Comparison of ENCODE assay signal across 1 cellular context in the genomic region with DNA sequence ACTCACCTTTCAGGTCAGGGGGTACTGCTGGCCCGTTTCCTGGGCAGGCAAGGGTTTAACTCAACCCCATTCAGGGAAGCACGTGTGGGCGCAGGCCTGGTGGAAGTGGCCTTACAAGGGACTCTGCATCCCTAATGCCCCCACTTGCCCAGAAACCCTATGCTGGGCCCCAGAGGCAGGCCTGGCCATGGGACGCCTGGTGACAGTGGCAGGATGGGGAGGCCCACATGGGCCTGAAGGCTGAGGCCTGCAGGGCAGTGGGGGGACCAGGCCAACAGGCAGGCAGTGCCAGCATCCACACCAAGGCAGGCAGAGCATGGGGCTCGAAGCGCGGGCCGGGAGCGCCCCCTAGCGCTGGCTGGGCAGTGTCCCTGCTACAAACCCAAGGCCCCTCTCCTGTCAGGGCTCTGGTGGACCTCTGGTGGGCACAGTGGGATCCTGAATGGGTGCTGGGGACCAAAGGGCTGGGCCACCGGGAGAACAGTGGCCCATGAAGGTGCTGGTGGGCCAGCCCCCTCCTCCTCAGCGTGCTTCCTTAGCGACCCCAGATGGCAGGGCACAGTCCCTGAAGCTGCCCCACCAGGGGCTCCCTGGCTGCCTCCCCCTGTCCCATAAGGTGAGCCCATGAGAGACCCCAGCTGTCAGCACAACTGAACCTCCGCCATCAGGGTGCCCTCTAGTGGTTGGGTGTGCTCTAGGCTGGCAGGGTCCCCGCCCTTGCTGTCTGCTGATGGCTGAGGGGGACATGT.
TF ChIP-seq lines count a peak whose summit lies in the region.

No MANE protein-coding gene starts in this region.

TF ChIP-seq in HepG2, 621 proteins besides CTCF, POLR2A, EP300 and RAD21 (continued from another document and continues in another):
- TF ChIP-seq ZNF772 (CRISPR knock-in tag; IDR thresholded peaks at IDR 0.05) (peak; percentile 89; the same call in 1 of the 2 replicates), SRY (CRISPR knock-in tag; IDR thresholded peaks at IDR 0.05) (no peak), SMARCC2 (IDR thresholded peaks at IDR 0.05) (no peak), SNRNP70 (IDR thresholded peaks at IDR 0.05; ENCODE audit: low read depth, low read length) (no peak), ZNF672 (CRISPR knock-in tag; IDR thresholded peaks at IDR 0.05) (no peak), ZNF761 (CRISPR knock-in tag; conservative IDR thresholded peaks at IDR 0.05) (no peak), ZNF549 (CRISPR knock-in tag; IDR thresholded peaks at IDR 0.05) (no peak), PAF1 (CRISPR knock-in tag; IDR thresholded peaks at IDR 0.05) (peak; percentile 86; the same call in 1 of the 2 replicates), ZNF446 (CRISPR knock-in tag; IDR thresholded peaks at IDR 0.05) (no peak), ZNF33A (CRISPR knock-in tag; IDR thresholded peaks at IDR 0.05; ENCODE audit: borderline replicate concordance) (no peak), ETV6 (CRISPR knock-in tag; conservative IDR thresholded peaks at IDR 0.05) (no peak), ZFY (CRISPR knock-in tag; IDR thresholded peaks at IDR 0.05) (peak; percentile 82), ETV5 (CRISPR knock-in tag; IDR thresholded peaks at IDR 0.05; ENCODE audit: borderline replicate concordance) (0 out of 2 replicates have a peak, but pooled peaks have one; percentile 35), PHF8 (CRISPR knock-in tag; IDR thresholded peaks at IDR 0.05) (peak; percentile 56; the same call in 1 of the 2 replicates), ZNF292 (CRISPR knock-in tag; IDR thresholded peaks at IDR 0.05; ENCODE audit: borderline replicate concordance, low read depth) (no peak; the same call in 1 of the 2 replicates), BORCS8-MEF2B (CRISPR knock-in tag; IDR thresholded peaks at IDR 0.05) (peak; percentile 87; the same call in 1 of the 2 replicates), KDM3A (CRISPR knock-in tag; IDR thresholded peaks at IDR 0.05; ENCODE audit: low read depth) (peak; percentile 87; the same call in 1 of the 2 replicates), KDM2A (CRISPR knock-in tag; IDR thresholded peaks at IDR 0.05; ENCODE audit: borderline replicate concordance, low read depth) (peak; percentile 91), FOXA1 (IDR thresholded peaks at IDR 0.05) (no peak), FOXA1 (CRISPR knock-in tag; IDR thresholded peaks at IDR 0.05) (peak; percentile 51), PLRG1 (conservative IDR thresholded peaks at IDR 0.05) (no peak), NFATC3 (CRISPR knock-in tag; IDR thresholded peaks at IDR 0.05) (no peak)
- TF ChIP-seq, protein P1, sequence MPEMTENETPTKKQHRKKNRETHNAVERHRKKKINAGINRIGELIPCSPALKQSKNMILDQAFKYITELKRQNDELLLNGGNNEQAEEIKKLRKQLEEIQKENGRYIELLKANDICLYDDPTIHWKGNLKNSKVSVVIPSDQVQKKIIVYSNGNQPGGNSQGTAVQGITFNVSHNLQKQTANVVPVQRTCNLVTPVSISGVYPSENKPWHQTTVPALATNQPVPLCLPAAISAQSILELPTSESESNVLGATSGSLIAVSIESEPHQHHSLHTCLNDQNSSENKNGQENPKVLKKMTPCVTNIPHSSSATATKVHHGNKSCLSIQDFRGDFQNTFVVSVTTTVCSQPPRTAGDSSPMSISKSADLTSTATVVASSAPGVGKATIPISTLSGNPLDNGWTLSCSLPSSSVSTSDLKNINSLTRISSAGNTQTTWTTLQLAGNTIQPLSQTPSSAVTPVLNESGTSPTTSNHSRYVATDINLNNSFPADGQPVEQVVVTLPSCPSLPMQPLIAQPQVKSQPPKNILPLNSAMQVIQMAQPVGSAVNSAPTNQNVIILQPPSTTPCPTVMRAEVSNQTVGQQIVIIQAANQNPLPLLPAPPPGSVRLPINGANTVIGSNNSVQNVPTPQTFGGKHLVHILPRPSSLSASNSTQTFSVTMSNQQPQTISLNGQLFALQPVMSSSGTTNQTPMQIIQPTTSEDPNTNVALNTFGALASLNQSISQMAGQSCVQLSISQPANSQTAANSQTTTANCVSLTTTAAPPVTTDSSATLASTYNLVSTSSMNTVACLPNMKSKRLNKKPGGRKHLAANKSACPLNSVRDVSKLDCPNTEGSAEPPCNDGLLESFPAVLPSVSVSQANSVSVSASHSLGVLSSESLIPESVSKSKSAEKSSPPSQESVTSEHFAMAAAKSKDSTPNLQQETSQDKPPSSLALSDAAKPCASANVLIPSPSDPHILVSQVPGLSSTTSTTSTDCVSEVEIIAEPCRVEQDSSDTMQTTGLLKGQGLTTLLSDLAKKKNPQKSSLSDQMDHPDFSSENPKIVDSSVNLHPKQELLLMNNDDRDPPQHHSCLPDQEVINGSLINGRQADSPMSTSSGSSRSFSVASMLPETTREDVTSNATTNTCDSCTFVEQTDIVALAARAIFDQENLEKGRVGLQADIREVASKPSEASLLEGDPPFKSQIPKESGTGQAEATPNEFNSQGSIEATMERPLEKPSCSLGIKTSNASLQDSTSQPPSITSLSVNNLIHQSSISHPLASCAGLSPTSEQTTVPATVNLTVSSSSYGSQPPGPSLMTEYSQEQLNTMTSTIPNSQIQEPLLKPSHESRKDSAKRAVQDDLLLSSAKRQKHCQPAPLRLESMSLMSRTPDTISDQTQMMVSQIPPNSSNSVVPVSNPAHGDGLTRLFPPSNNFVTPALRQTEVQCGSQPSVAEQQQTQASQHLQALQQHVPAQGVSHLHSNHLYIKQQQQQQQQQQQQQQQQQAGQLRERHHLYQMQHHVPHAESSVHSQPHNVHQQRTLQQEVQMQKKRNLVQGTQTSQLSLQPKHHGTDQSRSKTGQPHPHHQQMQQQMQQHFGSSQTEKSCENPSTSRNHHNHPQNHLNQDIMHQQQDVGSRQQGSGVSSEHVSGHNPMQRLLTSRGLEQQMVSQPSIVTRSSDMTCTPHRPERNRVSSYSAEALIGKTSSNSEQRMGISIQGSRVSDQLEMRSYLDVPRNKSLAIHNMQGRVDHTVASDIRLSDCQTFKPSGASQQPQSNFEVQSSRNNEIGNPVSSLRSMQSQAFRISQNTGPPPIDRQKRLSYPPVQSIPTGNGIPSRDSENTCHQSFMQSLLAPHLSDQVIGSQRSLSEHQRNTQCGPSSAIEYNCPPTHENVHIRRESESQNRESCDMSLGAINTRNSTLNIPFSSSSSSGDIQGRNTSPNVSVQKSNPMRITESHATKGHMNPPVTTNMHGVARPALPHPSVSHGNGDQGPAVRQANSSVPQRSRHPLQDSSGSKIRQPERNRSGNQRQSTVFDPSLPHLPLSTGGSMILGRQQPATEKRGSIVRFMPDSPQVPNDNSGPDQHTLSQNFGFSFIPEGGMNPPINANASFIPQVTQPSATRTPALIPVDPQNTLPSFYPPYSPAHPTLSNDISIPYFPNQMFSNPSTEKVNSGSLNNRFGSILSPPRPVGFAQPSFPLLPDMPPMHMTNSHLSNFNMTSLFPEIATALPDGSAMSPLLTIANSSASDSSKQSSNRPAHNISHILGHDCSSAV (CRISPR knock-in tag; IDR thresholded peaks at IDR 0.05; ENCODE audit: borderline replicate concordance) = no peak
- TF ChIP-seq, protein P2, sequence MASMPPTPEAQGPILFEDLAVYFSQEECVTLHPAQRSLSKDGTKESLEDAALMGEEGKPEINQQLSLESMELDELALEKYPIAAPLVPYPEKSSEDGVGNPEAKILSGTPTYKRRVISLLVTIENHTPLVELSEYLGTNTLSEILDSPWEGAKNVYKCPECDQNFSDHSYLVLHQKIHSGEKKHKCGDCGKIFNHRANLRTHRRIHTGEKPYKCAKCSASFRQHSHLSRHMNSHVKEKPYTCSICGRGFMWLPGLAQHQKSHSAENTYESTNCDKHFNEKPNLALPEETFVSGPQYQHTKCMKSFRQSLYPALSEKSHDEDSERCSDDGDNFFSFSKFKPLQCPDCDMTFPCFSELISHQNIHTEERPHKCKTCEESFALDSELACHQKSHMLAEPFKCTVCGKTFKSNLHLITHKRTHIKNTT (CRISPR knock-in tag; IDR thresholded peaks at IDR 0.05) = no peak
- TF ChIP-seq, protein P3, sequence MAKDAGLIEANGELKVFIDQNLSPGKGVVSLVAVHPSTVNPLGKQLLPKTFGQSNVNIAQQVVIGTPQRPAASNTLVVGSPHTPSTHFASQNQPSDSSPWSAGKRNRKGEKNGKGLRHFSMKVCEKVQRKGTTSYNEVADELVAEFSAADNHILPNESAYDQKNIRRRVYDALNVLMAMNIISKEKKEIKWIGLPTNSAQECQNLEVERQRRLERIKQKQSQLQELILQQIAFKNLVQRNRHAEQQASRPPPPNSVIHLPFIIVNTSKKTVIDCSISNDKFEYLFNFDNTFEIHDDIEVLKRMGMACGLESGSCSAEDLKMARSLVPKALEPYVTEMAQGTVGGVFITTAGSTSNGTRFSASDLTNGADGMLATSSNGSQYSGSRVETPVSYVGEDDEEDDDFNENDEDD (CRISPR knock-in tag; IDR thresholded peaks at IDR 0.05; ENCODE audit: borderline replicate concordance) = no peak; the same call in 1 of the 2 replicates
- TF ChIP-seq, protein P4, sequence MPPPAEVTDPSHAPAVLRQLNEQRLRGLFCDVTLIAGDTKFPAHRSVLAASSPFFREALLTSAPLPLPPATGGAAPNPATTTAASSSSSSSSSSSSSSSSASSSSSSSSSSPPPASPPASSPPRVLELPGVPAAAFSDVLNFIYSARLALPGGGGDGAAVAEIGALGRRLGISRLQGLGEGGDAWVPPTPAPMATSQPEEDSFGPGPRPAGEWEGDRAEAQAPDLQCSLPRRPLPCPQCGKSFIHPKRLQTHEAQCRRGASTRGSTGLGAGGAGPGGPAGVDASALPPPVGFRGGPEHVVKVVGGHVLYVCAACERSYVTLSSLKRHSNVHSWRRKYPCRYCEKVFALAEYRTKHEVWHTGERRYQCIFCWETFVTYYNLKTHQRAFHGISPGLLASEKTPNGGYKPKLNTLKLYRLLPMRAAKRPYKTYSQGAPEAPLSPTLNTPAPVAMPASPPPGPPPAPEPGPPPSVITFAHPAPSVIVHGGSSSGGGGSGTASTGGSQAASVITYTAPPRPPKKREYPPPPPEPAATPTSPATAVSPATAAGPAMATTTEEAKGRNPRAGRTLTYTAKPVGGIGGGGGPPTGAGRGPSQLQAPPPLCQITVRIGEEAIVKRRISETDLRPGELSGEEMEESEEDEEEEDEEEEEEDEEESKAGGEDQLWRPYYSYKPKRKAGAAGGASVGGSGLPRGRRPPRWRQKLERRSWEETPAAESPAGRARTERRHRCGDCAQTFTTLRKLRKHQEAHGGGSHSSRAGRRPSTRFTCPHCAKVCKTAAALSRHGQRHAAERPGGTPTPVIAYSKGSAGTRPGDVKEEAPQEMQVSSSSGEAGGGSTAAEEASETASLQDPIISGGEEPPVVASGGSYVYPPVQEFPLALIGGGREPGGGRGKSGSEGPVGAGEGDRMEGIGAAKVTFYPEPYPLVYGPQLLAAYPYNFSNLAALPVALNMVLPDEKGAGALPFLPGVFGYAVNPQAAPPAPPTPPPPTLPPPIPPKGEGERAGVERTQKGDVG (CRISPR knock-in tag; IDR thresholded peaks at IDR 0.05; ENCODE audit: borderline replicate concordance) = no peak
- TF ChIP-seq, protein P5, sequence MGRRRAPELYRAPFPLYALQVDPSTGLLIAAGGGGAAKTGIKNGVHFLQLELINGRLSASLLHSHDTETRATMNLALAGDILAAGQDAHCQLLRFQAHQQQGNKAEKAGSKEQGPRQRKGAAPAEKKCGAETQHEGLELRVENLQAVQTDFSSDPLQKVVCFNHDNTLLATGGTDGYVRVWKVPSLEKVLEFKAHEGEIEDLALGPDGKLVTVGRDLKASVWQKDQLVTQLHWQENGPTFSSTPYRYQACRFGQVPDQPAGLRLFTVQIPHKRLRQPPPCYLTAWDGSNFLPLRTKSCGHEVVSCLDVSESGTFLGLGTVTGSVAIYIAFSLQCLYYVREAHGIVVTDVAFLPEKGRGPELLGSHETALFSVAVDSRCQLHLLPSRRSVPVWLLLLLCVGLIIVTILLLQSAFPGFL (CRISPR knock-in tag; IDR thresholded peaks at IDR 0.05) = no peak
- TF ChIP-seq, protein P6, sequence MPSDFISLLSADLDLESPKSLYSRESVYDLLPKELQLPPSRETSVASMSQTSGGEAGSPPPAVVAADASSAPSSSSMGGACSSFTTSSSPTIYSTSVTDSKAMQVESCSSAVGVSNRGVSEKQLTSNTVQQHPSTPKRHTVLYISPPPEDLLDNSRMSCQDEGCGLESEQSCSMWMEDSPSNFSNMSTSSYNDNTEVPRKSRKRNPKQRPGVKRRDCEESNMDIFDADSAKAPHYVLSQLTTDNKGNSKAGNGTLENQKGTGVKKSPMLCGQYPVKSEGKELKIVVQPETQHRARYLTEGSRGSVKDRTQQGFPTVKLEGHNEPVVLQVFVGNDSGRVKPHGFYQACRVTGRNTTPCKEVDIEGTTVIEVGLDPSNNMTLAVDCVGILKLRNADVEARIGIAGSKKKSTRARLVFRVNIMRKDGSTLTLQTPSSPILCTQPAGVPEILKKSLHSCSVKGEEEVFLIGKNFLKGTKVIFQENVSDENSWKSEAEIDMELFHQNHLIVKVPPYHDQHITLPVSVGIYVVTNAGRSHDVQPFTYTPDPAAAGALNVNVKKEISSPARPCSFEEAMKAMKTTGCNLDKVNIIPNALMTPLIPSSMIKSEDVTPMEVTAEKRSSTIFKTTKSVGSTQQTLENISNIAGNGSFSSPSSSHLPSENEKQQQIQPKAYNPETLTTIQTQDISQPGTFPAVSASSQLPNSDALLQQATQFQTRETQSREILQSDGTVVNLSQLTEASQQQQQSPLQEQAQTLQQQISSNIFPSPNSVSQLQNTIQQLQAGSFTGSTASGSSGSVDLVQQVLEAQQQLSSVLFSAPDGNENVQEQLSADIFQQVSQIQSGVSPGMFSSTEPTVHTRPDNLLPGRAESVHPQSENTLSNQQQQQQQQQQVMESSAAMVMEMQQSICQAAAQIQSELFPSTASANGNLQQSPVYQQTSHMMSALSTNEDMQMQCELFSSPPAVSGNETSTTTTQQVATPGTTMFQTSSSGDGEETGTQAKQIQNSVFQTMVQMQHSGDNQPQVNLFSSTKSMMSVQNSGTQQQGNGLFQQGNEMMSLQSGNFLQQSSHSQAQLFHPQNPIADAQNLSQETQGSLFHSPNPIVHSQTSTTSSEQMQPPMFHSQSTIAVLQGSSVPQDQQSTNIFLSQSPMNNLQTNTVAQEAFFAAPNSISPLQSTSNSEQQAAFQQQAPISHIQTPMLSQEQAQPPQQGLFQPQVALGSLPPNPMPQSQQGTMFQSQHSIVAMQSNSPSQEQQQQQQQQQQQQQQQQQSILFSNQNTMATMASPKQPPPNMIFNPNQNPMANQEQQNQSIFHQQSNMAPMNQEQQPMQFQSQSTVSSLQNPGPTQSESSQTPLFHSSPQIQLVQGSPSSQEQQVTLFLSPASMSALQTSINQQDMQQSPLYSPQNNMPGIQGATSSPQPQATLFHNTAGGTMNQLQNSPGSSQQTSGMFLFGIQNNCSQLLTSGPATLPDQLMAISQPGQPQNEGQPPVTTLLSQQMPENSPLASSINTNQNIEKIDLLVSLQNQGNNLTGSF (CRISPR knock-in tag; IDR thresholded peaks at IDR 0.05) = no peak
- TF ChIP-seq, protein P7, sequence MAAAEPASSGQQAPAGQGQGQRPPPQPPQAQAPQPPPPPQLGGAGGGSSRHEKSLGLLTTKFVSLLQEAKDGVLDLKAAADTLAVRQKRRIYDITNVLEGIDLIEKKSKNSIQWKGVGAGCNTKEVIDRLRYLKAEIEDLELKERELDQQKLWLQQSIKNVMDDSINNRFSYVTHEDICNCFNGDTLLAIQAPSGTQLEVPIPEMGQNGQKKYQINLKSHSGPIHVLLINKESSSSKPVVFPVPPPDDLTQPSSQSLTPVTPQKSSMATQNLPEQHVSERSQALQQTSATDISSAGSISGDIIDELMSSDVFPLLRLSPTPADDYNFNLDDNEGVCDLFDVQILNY (CRISPR knock-in tag; conservative IDR thresholded peaks at IDR 0.05) = no peak
- TF ChIP-seq, protein P8, sequence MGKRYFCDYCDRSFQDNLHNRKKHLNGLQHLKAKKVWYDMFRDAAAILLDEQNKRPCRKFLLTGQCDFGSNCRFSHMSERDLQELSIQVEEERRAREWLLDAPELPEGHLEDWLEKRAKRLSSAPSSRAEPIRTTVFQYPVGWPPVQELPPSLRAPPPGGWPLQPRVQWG (CRISPR knock-in tag; IDR thresholded peaks at IDR 0.05; ENCODE audit: borderline replicate concordance, low read depth) = 0 out of 2 replicates have a peak, but pooled peaks have one; percentile 85
